8 cellular contexts compared by ENCODE assay signal in genomic region chr1:178189814-178190213, GRCh38.
A peak's percentile ranks its signal among the peaks of the same experiment; 100 is the strongest.
DNase-seq lines count a peak whose midpoint lies in the region; ATAC-seq and TF ChIP-seq lines count a peak whose summit lies in the region.

No MANE protein-coding gene starts in this region.

- peaks cover 14% of the 10 kb centered on the region for H3K4me1 ChIP-seq in RWPE2 (ENCODE audit: insufficient read depth, poor library complexity, severe bottlenecking)
- peaks cover 0 to 52% (median 17%) of the 10 kb centered on the region in 12 donors for H3K4me1 ChIP-seq in heart left ventricle
- H3K4me1 ChIP-seq in upper lobe of left lung = peaks cover 0 to 19% (median 12%) of the 10 kb centered on the region in 4 donors

- H3K4me3 ChIP-seq in RWPE2 (ENCODE audit: severe bottlenecking) = no peak overlapping the region
- no peak overlapping the region for H3K4me3 ChIP-seq in heart left ventricle
- no peak overlapping the region for H3K4me3 ChIP-seq in upper lobe of left lung
- no peak overlapping the region for H3K4me3 ChIP-seq in coronary artery

- intact Hi-C loops in heart left ventricle (cut with DNase I) = loop anchor here in 9 of 10 donors (1.0 to 10.0 kb wide), 13 partner anchors 55 to 225 kb away; partner anchors contain the start of gene RASAL2 (in 4 of the 9)
- intact Hi-C loops in activated T-helper 2 cell treated with anti-CD3 and anti-CD28 coated beads, Interferon-gamma antibody, Interleukin-2, Interleukin-4, amounts not matched to agents 10 μg/mL and 5 μg/mL and 100 μg/mL, durations not matched to agents 14 hours and 24 hours and 36 hours (cut with micrococcal nuclease) = no loop called here

- no peaks in the 10 kb centered on the region for H3K9me3 Mint-ChIP-seq in activated T-helper 2 cell treated with anti-CD3 and anti-CD28 coated beads, Interferon-gamma antibody, Interleukin-2, Interleukin-4, amounts not matched to agents 10 μg/mL and 5 μg/mL and 100 μg/mL, durations not matched to agents 14 hours and 24 hours and 36 hours

- no peaks in the 10 kb centered on the region for H3K36me3 Mint-ChIP-seq in activated T-helper 2 cell treated with anti-CD3 and anti-CD28 coated beads, Interferon-gamma antibody, Interleukin-2, Interleukin-4, amounts not matched to agents 10 μg/mL and 5 μg/mL and 100 μg/mL, durations not matched to agents 14 hours and 24 hours and 36 hours (ENCODE audit: low read depth)

- WGBS in heart left ventricle, 4 donors = 63 to 68% (median 65%) methylated on average over 3 of the region's 3 CpGs
- 57 to 60% methylated on average over 3 of the region's 3 CpGs for WGBS in upper lobe of left lung, 2 donors

- TF ChIP-seq POLR2A in heart left ventricle (IDR thresholded peaks at IDR 0.05) (no peak), upper lobe of left lung (IDR thresholded peaks at IDR 0.05) (no peak)

- H3K4me1 Mint-ChIP-seq in activated T-helper 2 cell treated with anti-CD3 and anti-CD28 coated beads, Interferon-gamma antibody, Interleukin-2, Interleukin-4, amounts not matched to agents 10 μg/mL and 5 μg/mL and 100 μg/mL, durations not matched to agents 14 hours and 24 hours and 36 hours (ENCODE audit: low read depth) = peaks cover 3% of the 10 kb centered on the region

- no peak overlapping the region for H3K27ac Mint-ChIP-seq in activated T-helper 2 cell treated with anti-CD3 and anti-CD28 coated beads, Interferon-gamma antibody, Interleukin-2, Interleukin-4, amounts not matched to agents 10 μg/mL and 5 μg/mL and 100 μg/mL, durations not matched to agents 14 hours and 24 hours and 36 hours

- TF ChIP-seq CTCF in RWPE2 (IDR thresholded peaks at IDR 0.05; ENCODE audit: poor library complexity, severe bottlenecking) (peak; percentile 72), heart left ventricle (IDR thresholded peaks at IDR 0.05) (peak; percentile 40 to 74 (median 56)), upper lobe of left lung (IDR thresholded peaks at IDR 0.05) (peak in 5 of 6 experiments; percentile 6 to 40 (median 21)), coronary artery (IDR thresholded peaks at IDR 0.05) (no peak)

- peak; percentile 2 for DNase-seq in NCI-H2171 treated with DMSO at 0.1 percent for 48 hours (lab: John Stamatoyannopoulos, UW)
- no peak for DNase-seq in NCI-H2171 (lab: John Stamatoyannopoulos, UW)
- no peak for DNase-seq in RWPE2 (ENCODE audit: low spot score)
- peak in 3 of 5 donors; percentile 36 to 38 (median 36) for DNase-seq in heart left ventricle
- no peak for DNase-seq in upper lobe of left lung
- DNase-seq in coronary artery (ENCODE audit: low spot score) = no peak
- no peak for DNase-seq in activated T-helper 2 cell treated with anti-CD3 and anti-CD28 coated beads, Interferon-gamma antibody, Interleukin-2, Interleukin-4, amounts not matched to agents 10 μg/mL and 5 μg/mL and 100 μg/mL, durations not matched to agents 14 hours and 24 hours and 36 hours (ENCODE audit: low spot score)

- H3K27me3 ChIP-seq in RWPE2 (ENCODE audit: insufficient read depth, poor library complexity, severe bottlenecking) = no peaks in the 10 kb centered on the region
- H3K27me3 ChIP-seq in heart left ventricle = no peaks in the 10 kb centered on the region
- H3K27me3 ChIP-seq in upper lobe of left lung = no peaks in the 10 kb centered on the region

- H3K9me3 ChIP-seq in RWPE2 (ENCODE audit: severe bottlenecking) (no peaks in the 10 kb centered on the region), heart left ventricle (peaks cover 0 to 15% (median 0%) of the 10 kb centered on the region in 12 donors), upper lobe of left lung (no peaks in the 10 kb centered on the region)

- H3K27me3 Mint-ChIP-seq in activated T-helper 2 cell treated with anti-CD3 and anti-CD28 coated beads, Interferon-gamma antibody, Interleukin-2, Interleukin-4, amounts not matched to agents 10 μg/mL and 5 μg/mL and 100 μg/mL, durations not matched to agents 14 hours and 24 hours and 36 hours (ENCODE audit: low read depth) = no peaks in the 10 kb centered on the region

- ATAC-seq in HG03520 (IDR thresholded peaks at IDR 0.05; ENCODE audit: unreplicated experiment) (peak; percentile 72), RWPE2 (ENCODE audit: low read depth) (peak; percentile 52; the same call in 1 of the 3 replicates), heart left ventricle (peak in 3 of 4 donors; percentile 78 to 79 (median 78)), upper lobe of left lung (ENCODE audit: low FRiP score in 2 of 2) (peak in 1 of 2 donors; percentile 57)

- no peak overlapping the region for H3K4me3 Mint-ChIP-seq in activated T-helper 2 cell treated with anti-CD3 and anti-CD28 coated beads, Interferon-gamma antibody, Interleukin-2, Interleukin-4, amounts not matched to agents 10 μg/mL and 5 μg/mL and 100 μg/mL, durations not matched to agents 14 hours and 24 hours and 36 hours (ENCODE audit: low read depth)

- TF ChIP-seq EP300 in upper lobe of left lung (IDR thresholded peaks at IDR 0.05) = no peak

- H3K36me3 ChIP-seq in RWPE2 (ENCODE audit: low read depth) (no peaks in the 10 kb centered on the region; the same call in 1 of the 2 replicates), heart left ventricle (no peaks in the 10 kb centered on the region), upper lobe of left lung (no peaks in the 10 kb centered on the region)

- no peak overlapping the region for H3K27ac ChIP-seq in RWPE2 (ENCODE audit: poor library complexity, severe bottlenecking)
- no peak overlapping the region for H3K27ac ChIP-seq in heart left ventricle
- peak overlapping the region in 1 of 4 donors; percentile 7 for H3K27ac ChIP-seq in upper lobe of left lung
- no peak overlapping the region for H3K27ac ChIP-seq in coronary artery

Comparison
In these comparisons a context has a peak if more than half of its experiments do, and no peak if none do; other contexts are left out.
1. DNase-seq: peak in NCI-H2171 treated with DMSO at 0.1 percent for 48 hours (single experiment) and heart left ventricle (3 of 5); none in NCI-H2171 (single experiment), RWPE2 (single experiment), upper lobe of left lung (0 of 2), coronary artery (single experiment) and activated T-helper 2 cell treated with anti-CD3 and anti-CD28 coated beads, Interferon-gamma antibody, Interleukin-2, Interleukin-4, amounts not matched to agents 10 μg/mL and 5 μg/mL and 100 μg/mL, durations not matched to agents 14 hours and 24 hours and 36 hours (single experiment).